In genomic region chr6:158900614-158901312, GRCh38 we compare ENCODE assay signal across 17 cellular contexts.
"Had no signal": no experiment of that assay in that cellular context is flagged by ENCODE, and none has a peak within 500 bp of the region (broad histone marks: within the 10 kb centered on the region; RNA-seq: fewer than 3 reads in every experiment).

No MANE protein-coding gene starts in this region.

- H3K27me3 Mint-ChIP-seq: effector memory CD8-positive, alpha-beta T cell; naive thymus-derived CD8-positive, alpha-beta T cell had no signal

- H3K4me1 Mint-ChIP-seq: naive thymus-derived CD8-positive, alpha-beta T cell had no signal

- H3K27ac ChIP-seq: cardiac muscle cell, foreskin keratinocyte, neutrophil, right atrium auricular region, tibial artery had no signal

- H3K4me1 ChIP-seq: right atrium auricular region, tibial artery had no signal

- H3K27me3 ChIP-seq: cardiac muscle cell, foreskin keratinocyte, neutrophil, right atrium auricular region, tibial artery had no signal

- H3K4me3 ChIP-seq: cardiac muscle cell, lung, mucosa of descending colon, right atrium auricular region, tibial artery had no signal

- H3K36me3 ChIP-seq: cardiac muscle cell, neutrophil, right atrium auricular region, tibial artery had no signal

- H3K4me3 Mint-ChIP-seq: effector memory CD8-positive, alpha-beta T cell; naive thymus-derived CD8-positive, alpha-beta T cell had no signal

- ATAC-seq: effector memory CD8-positive, alpha-beta T cell; foreskin keratinocyte; left colon; left ventricle myocardium superior; mucosa of descending colon; naive thymus-derived CD8-positive, alpha-beta T cell; stimulated activated naive CD8-positive, alpha-beta T cell treated with anti-CD3 and anti-CD28 coated beads, Interleukin-15, Interleukin-2, amounts not matched to agents 100 U/mL and 50 U/mL, for 24 hours had no signal

- H3K9me3 ChIP-seq: neutrophil had no signal

- FAIRE-seq: endothelial cell of umbilical vein, small intestine had no signal

- DNase-seq: effector memory CD8-positive, alpha-beta T cell; erythroblast; foreskin keratinocyte; left colon; left ventricle myocardium superior; mesendoderm; mucosa of descending colon; naive thymus-derived CD8-positive, alpha-beta T cell; small intestine; stimulated activated CD4-positive, alpha-beta T cell treated with anti-CD3 and anti-CD28 coated beads, Interleukin-2, amount 100 ng/mL, for 48 hours; stimulated activated naive CD8-positive, alpha-beta T cell treated with anti-CD3 and anti-CD28 coated beads, Interleukin-15, Interleukin-2, amounts not matched to agents 100 U/mL and 50 U/mL, for 24 hours; tibial artery had no signal
